11 cellular contexts compared by ENCODE assay signal in genomic region chr15:47756872-47757271, GRCh38. TPM values are rescaled to one million over a fixed set of nuclear protein-coding genes. Genes with fewer than 3 reads are reported as not detected.
DNase-seq lines count a peak whose midpoint lies in the region; ATAC-seq and TF ChIP-seq lines count a peak whose summit lies in the region.
"Had no signal": no experiment of that assay in that cellular context is flagged by ENCODE, and none has a peak within 500 bp of the region (broad histone marks: within the 10 kb centered on the region; RNA-seq: fewer than 3 reads in every experiment).

No MANE protein-coding gene starts in this region.

- intact Hi-C loops in sigmoid colon (cut with DNase I): no loop called here

- peak; percentile 79 for ATAC-seq in thoracic aorta (ENCODE audit: insufficient number of reproducible peaks, low FRiP score, low read depth)

- TF ChIP-seq CTCF in thoracic aorta (IDR thresholded peaks at IDR 0.05) (no peak), sigmoid colon (IDR thresholded peaks at IDR 0.05) (no peak)

- no peaks in the 10 kb centered on the region for H3K36me3 Mint-ChIP-seq in activated naive CD8-positive, alpha-beta T cell treated with anti-CD3 and anti-CD28 coated beads for 36 hours

- H3K4me1 ChIP-seq in thoracic aorta (ENCODE audit: control insufficient read depth in 1 of 2, low read depth in 2 of 2) (no peaks in the 10 kb centered on the region), sigmoid colon (no peaks in the 10 kb centered on the region)

- H3K4me3 Mint-ChIP-seq in activated naive CD8-positive, alpha-beta T cell treated with anti-CD3 and anti-CD28 coated beads for 36 hours: no peak overlapping the region
- H3K4me3 Mint-ChIP-seq: type B pancreatic cell had no signal

- WGBS in sigmoid colon, 2 donors: 86 to 88% methylated on average over 2 of the region's 2 CpGs

- H3K9me3 ChIP-seq in thoracic aorta (peaks cover 7% of the 10 kb centered on the region), sigmoid colon (peaks cover 0 to 9% (median 3%) of the 10 kb centered on the region in 4 donors)

- H3K27ac ChIP-seq in thoracic aorta (no peak overlapping the region), sigmoid colon (no peak overlapping the region)

- H3K9me3 Mint-ChIP-seq in activated naive CD8-positive, alpha-beta T cell treated with anti-CD3 and anti-CD28 coated beads for 36 hours: peaks cover 4% of the 10 kb centered on the region

- TF ChIP-seq POLR2A in sigmoid colon (IDR thresholded peaks at IDR 0.05): no peak

- H3K27me3 Mint-ChIP-seq in activated naive CD8-positive, alpha-beta T cell treated with anti-CD3 and anti-CD28 coated beads for 36 hours: no peaks in the 10 kb centered on the region
- H3K27me3 Mint-ChIP-seq: type B pancreatic cell had no signal

- no peaks in the 10 kb centered on the region for H3K4me1 Mint-ChIP-seq in activated naive CD8-positive, alpha-beta T cell treated with anti-CD3 and anti-CD28 coated beads for 36 hours

- H3K27me3 ChIP-seq in thoracic aorta (replicated peaks; ENCODE audit: insufficient read depth): no peaks in the 10 kb centered on the region
- no peaks in the 10 kb centered on the region for H3K27me3 ChIP-seq in sigmoid colon

- TF ChIP-seq EP300 in sigmoid colon (IDR thresholded peaks at IDR 0.05): no peak

- H3K4me3 ChIP-seq in thoracic aorta (no peak overlapping the region), sigmoid colon (no peak overlapping the region)

- H3K27ac Mint-ChIP-seq in activated naive CD8-positive, alpha-beta T cell treated with anti-CD3 and anti-CD28 coated beads for 36 hours: no peak overlapping the region
- H3K27ac Mint-ChIP-seq: type B pancreatic cell had no signal

- DNase-seq in NCI-H82 (lab: John Stamatoyannopoulos, UW): peak; percentile 54
- DNase-seq in NCI-H82 treated with DMSO at 0.1 percent for 48 hours (lab: John Stamatoyannopoulos, UW; ENCODE audit: unreplicated experiment): no peak
- DNase-seq in amniotic epithelial cell (ENCODE audit: low read depth): peak; percentile 80
- peak; percentile 69 for DNase-seq in hepatic stellate cell (ENCODE audit: low spot score)
- DNase-seq in thoracic aorta (ENCODE audit: low spot score): peak; percentile 15
- no peak for DNase-seq in activated naive CD8-positive, alpha-beta T cell treated with anti-CD3 and anti-CD28 coated beads for 36 hours
- no peak for DNase-seq in activated gamma-delta T cell treated with Interleukin-2 at 50 U/mL for 16 hours
- DNase-seq in sigmoid colon: no peak
- DNase-seq: NCI-H2107; stimulated activated CD4-positive, alpha-beta T cell treated with anti-CD3 and anti-CD28 coated beads, Interleukin-4, amount 100 ng/mL, for 24 hours had no signal

- H3K36me3 ChIP-seq in thoracic aorta (peaks cover 5% of the 10 kb centered on the region), sigmoid colon (peaks cover 0 to 2% (median 0%) of the 10 kb centered on the region in 4 donors)

RNA-seq across cellular contexts. Expression of gene SEMA6D, which starts 39.6 kb away (rescaled TPM):
- total RNA-seq in thoracic aorta (10 to 100 TPM; 12.9 to 15.3 TPM), sigmoid colon (10 to 100 TPM in 1 of 4 donors, 1 to 10 TPM in 3; 5.6 to 12.5 (median 6.6) TPM)
- not detected for total RNA-seq in activated naive CD8-positive, alpha-beta T cell treated with anti-CD3 and anti-CD28 coated beads for 36 hours
- 10 to 100 TPM in 1 of 3 donors, 1 to 10 TPM in 2; 2.4 to 10.4 (median 2.8) TPM for polyA plus RNA-seq in sigmoid colon

Comparison
In these comparisons a context has a peak if more than half of its experiments do, and no peak if none do; other contexts are left out.
1. DNase-seq: peak in NCI-H82 (single experiment), amniotic epithelial cell (single experiment), hepatic stellate cell (single experiment) and thoracic aorta (single experiment); none in NCI-H82 treated with DMSO at 0.1 percent for 48 hours (single experiment), activated naive CD8-positive, alpha-beta T cell treated with anti-CD3 and anti-CD28 coated beads for 36 hours (single experiment), activated gamma-delta T cell treated with Interleukin-2 at 50 U/mL for 16 hours (single experiment) and sigmoid colon (single experiment).
2. RNA of gene SEMA6D, which starts 39.6 kb away (total RNA-seq): 12.9 to 15.3 TPM in thoracic aorta and 5.6 to 12.5 TPM in sigmoid colon; not detected in activated naive CD8-positive, alpha-beta T cell treated with anti-CD3 and anti-CD28 coated beads for 36 hours; every median in the first group is over 4 times any median in the second.